Comparison of ENCODE assay signal across 13 cellular contexts in genomic region chr1:1211541-1212511, GRCh38. TPM values are rescaled to one million over a fixed set of nuclear protein-coding genes. Genes with fewer than 3 reads are reported as not detected.
A peak's percentile ranks its signal among the peaks of the same experiment; 100 is the strongest.
DNase-seq lines count a peak whose midpoint lies in the region; ATAC-seq, FAIRE-seq and TF ChIP-seq lines count a peak whose summit lies in the region.
"Had no signal": no experiment of that assay in that cellular context is flagged by ENCODE, and none has a peak within 500 bp of the region (broad histone marks: within the 10 kb centered on the region; RNA-seq: fewer than 3 reads in every experiment).

No MANE protein-coding gene starts in this region.

- peaks cover 38% of the 10 kb centered on the region for H3K4me1 Mint-ChIP-seq in activated naive CD4-positive, alpha-beta T cell treated with anti-CD3 and anti-CD28 coated beads, Interleukin-2, amount 50 U/mL, for 24 hours

- H3K36me3 ChIP-seq in BE2C, result peaks cover 3% of the 10 kb centered on the region; the same call in 1 of the 2 replicates
- no peaks in the 10 kb centered on the region for H3K36me3 ChIP-seq in H7 (replicated peaks; ENCODE audit: control insufficient read depth, insufficient read depth, low read length)
- peaks cover 12 to 24% of the 10 kb centered on the region in 2 experiments for H3K36me3 ChIP-seq in mesenchymal stem cell (ENCODE audit: control insufficient read depth in 1 of 2, insufficient read depth in 2 of 2, low read depth in 1 of 2, low read length in 2 of 2)
- H3K36me3 ChIP-seq: MG63 had no signal

- ATAC-seq in GM19023 (IDR thresholded peaks at IDR 0.05; ENCODE audit: unreplicated experiment) (no peak), GM19455 (IDR thresholded peaks at IDR 0.05; ENCODE audit: unreplicated experiment) (no peak)

- peaks cover 4% of the 10 kb centered on the region for H3K36me3 Mint-ChIP-seq in activated naive CD4-positive, alpha-beta T cell treated with anti-CD3 and anti-CD28 coated beads, Interleukin-2, amount 50 U/mL, for 24 hours

- H3K23ac ChIP-seq in mesenchymal stem cell (ENCODE audit: low read length in 2 of 2), result no peak overlapping the region

- no peak overlapping the region for H2BK120ac ChIP-seq in mesenchymal stem cell (ENCODE audit: low read depth, low read length)

- H2BK12ac ChIP-seq in mesenchymal stem cell (ENCODE audit: low read length in 2 of 2), result no peak overlapping the region

- H3K18ac ChIP-seq in mesenchymal stem cell (ENCODE audit: low read depth in 1 of 2, low read length in 2 of 2), result no peak overlapping the region

- no peak for FAIRE-seq in HTR-8/SVneo (lab: Jason Lieb, UNC)
- FAIRE-seq: bronchial epithelial cell, pancreas had no signal

- H3K27ac ChIP-seq in mesenchymal stem cell (ENCODE audit: low read length, poor library complexity, severe bottlenecking), result no peak overlapping the region
- H3K27ac ChIP-seq: pancreas had no signal

- no peaks in the 10 kb centered on the region for H3K27me3 Mint-ChIP-seq in activated naive CD4-positive, alpha-beta T cell treated with anti-CD3 and anti-CD28 coated beads, Interleukin-2, amount 50 U/mL, for 24 hours

- H3K27me3 ChIP-seq in BE2C (peaks cover 7% of the 10 kb centered on the region), H7 (ENCODE audit: control insufficient read depth, insufficient read depth, low read length) (peaks cover under 1% of the 10 kb centered on the region; the same call in 1 of the 2 replicates), mesenchymal stem cell (ENCODE audit: control insufficient read depth in 1 of 2, insufficient read depth in 1 of 2, low read length in 2 of 2) (peaks cover 0 to 13% of the 10 kb centered on the region in 2 experiments)
- H3K27me3 ChIP-seq: MG63, pancreas had no signal

- DNase-seq in BE2C (peak; percentile 32), H7 (peak; percentile 70), mesenchymal stem cell (no peak), NCI-H1694 (lab: John Stamatoyannopoulos, UW) (no peak), HTR-8/SVneo (ENCODE audit: insufficient read length, low spot score) (no peak)
- DNase-seq: MG63 had no signal

- H2BK5ac ChIP-seq in mesenchymal stem cell (ENCODE audit: low read depth, low read length, poor library complexity, severe bottlenecking), result no peak overlapping the region

- H3K4me1 ChIP-seq in BE2C (no peaks in the 10 kb centered on the region), mesenchymal stem cell (ENCODE audit: control insufficient read depth, insufficient read depth, low read depth, low read length) (peaks cover 66% of the 10 kb centered on the region)
- H3K4me1 ChIP-seq: pancreas had no signal

- H3K9ac ChIP-seq in mesenchymal stem cell (ENCODE audit: low read length), result no peak overlapping the region

- TF ChIP-seq CTCF in BE2C (IDR thresholded peaks at IDR 0.05; ENCODE audit: low read depth, low read length), result no peak

- no peak overlapping the region for H4K8ac ChIP-seq in mesenchymal stem cell (ENCODE audit: low read length)

- no peak overlapping the region for H2AK5ac ChIP-seq in mesenchymal stem cell (ENCODE audit: low read length, severe bottlenecking)

- H3K27ac Mint-ChIP-seq in activated naive CD4-positive, alpha-beta T cell treated with anti-CD3 and anti-CD28 coated beads, Interleukin-2, amount 50 U/mL, for 24 hours, result peak overlapping the region; percentile 8
- H3K27ac Mint-ChIP-seq: CD8-positive, alpha-beta T cell; memory B cell had no signal

- no peak overlapping the region for H3K4me2 ChIP-seq in mesenchymal stem cell (ENCODE audit: low read length, poor library complexity, severe bottlenecking)

- H4K91ac ChIP-seq in mesenchymal stem cell (ENCODE audit: low read length), result peak overlapping the region; percentile 21

- H3K4me3 ChIP-seq in BE2C (ENCODE audit: low read depth, low read length) (no peak overlapping the region), H7 (ENCODE audit: insufficient read depth, low read depth, low read length) (no peak overlapping the region), mesenchymal stem cell (ENCODE audit: insufficient read depth in 1 of 2, low read depth in 1 of 2, low read length in 2 of 2) (no peak overlapping the region)
- H3K4me3 ChIP-seq: MG63 had no signal

- H3K14ac ChIP-seq in mesenchymal stem cell (ENCODE audit: low read length in 2 of 2), result no peak overlapping the region

- no peak overlapping the region for H2AFZ ChIP-seq in mesenchymal stem cell (ENCODE audit: low read depth, low read length)

- 92% methylated on average over 28 of the region's 28 CpGs for WGBS in mesenchymal stem cell

- no peak overlapping the region for H3K4ac ChIP-seq in mesenchymal stem cell (ENCODE audit: low read depth in 1 of 2, low read length in 2 of 2)

- H3K9me3 ChIP-seq in BE2C (no peaks in the 10 kb centered on the region), mesenchymal stem cell (ENCODE audit: control insufficient read depth, low read length) (no peaks in the 10 kb centered on the region)
- H3K9me3 ChIP-seq: MG63, pancreas had no signal

- peaks cover 12% of the 10 kb centered on the region for H3K79me1 ChIP-seq in mesenchymal stem cell (replicated peaks; ENCODE audit: low read length, poor library complexity, severe bottlenecking)

- peak overlapping the region; percentile 20 for H2BK15ac ChIP-seq in mesenchymal stem cell (ENCODE audit: low read depth, poor library complexity, severe bottlenecking)

- no peaks in the 10 kb centered on the region for H3K9me3 Mint-ChIP-seq in activated naive CD4-positive, alpha-beta T cell treated with anti-CD3 and anti-CD28 coated beads, Interleukin-2, amount 50 U/mL, for 24 hours
- H3K9me3 Mint-ChIP-seq: CD8-positive, alpha-beta T cell; memory B cell had no signal

- peak overlapping the region; percentile 52 for H3K4me3 Mint-ChIP-seq in activated naive CD4-positive, alpha-beta T cell treated with anti-CD3 and anti-CD28 coated beads, Interleukin-2, amount 50 U/mL, for 24 hours
- H3K4me3 Mint-ChIP-seq: memory B cell had no signal

RNA-seq across cellular contexts. Expression of gene TNFRSF4, which starts 2.1 kb away (rescaled TPM):
- 0.96 TPM for polyA plus RNA-seq in BE2C (2012; ENCODE audit: insufficient read depth, insufficient read length, low read depth)
- 0.07 and 0.89 TPM in 2 replicates for total RNA-seq in H7 (2014; rRNA removed; shearing (Covaris generic))
- polyA plus RNA-seq in mesenchymal stem cell (2013, experiment 1 of 2), result 0.04 TPM
- 0.05 TPM for polyA plus RNA-seq in mesenchymal stem cell (2013, experiment 2 of 2)
- total RNA-seq: bronchial epithelial cell had no signal

RNA-seq across cellular contexts. Expression of gene TNFRSF18, which starts 5.4 kb away (rescaled TPM):
- not detected for polyA plus RNA-seq in BE2C (2012; ENCODE audit: insufficient read depth, insufficient read length, low read depth)
- total RNA-seq in H7 (2014; rRNA removed; shearing (Covaris generic)), result not detected in 2 replicates
- polyA plus RNA-seq in mesenchymal stem cell (2013, experiment 1 of 2), result not detected
- not detected for polyA plus RNA-seq in mesenchymal stem cell (2013, experiment 2 of 2)
- total RNA-seq: bronchial epithelial cell had no signal

RNA-seq across cellular contexts. Expression of gene SDF4, which starts 20.0 kb away (rescaled TPM):
- polyA plus RNA-seq in BE2C (2012; ENCODE audit: insufficient read depth, insufficient read length, low read depth), result 404 TPM
- total RNA-seq in H7 (2014; rRNA removed; shearing (Covaris generic)), result 102 and 127 TPM in 2 replicates
- polyA plus RNA-seq in mesenchymal stem cell (2013, experiment 1 of 2), result 239 TPM
- 241 TPM for polyA plus RNA-seq in mesenchymal stem cell (2013, experiment 2 of 2)

RNA-seq across cellular contexts. Expression of gene B3GALT6, which starts 20.2 kb away (rescaled TPM):
- polyA plus RNA-seq in BE2C (2012; ENCODE audit: insufficient read depth, insufficient read length, low read depth), result 33.8 TPM
- 40.3 and 47.2 TPM in 2 replicates for total RNA-seq in H7 (2014; rRNA removed; shearing (Covaris generic))
- polyA plus RNA-seq in mesenchymal stem cell (2013, experiment 1 of 2), result 24.3 TPM
- polyA plus RNA-seq in mesenchymal stem cell (2013, experiment 2 of 2), result 24.2 TPM

RNA-seq across cellular contexts. Expression of gene C1QTNF12, which starts 34.7 kb away (rescaled TPM):
- 8.4 TPM for polyA plus RNA-seq in BE2C (2012; ENCODE audit: insufficient read depth, insufficient read length, low read depth)
- total RNA-seq in H7 (2014; rRNA removed; shearing (Covaris generic)), result 3.6 and 6.3 TPM in 2 replicates
- polyA plus RNA-seq in mesenchymal stem cell (2013, experiment 1 of 2), result 1.2 TPM
- polyA plus RNA-seq in mesenchymal stem cell (2013, experiment 2 of 2), result 0.89 TPM

Comparison
In these comparisons a context has a peak if more than half of its experiments do, and no peak if none do; other contexts are left out.
1. DNase-seq: peak in BE2C (single experiment) and H7 (single experiment); none in mesenchymal stem cell (single experiment), NCI-H1694 (single experiment) and HTR-8/SVneo (single experiment).